Comparison of ENCODE assay signal across 22 cellular contexts in the genomic region with DNA sequence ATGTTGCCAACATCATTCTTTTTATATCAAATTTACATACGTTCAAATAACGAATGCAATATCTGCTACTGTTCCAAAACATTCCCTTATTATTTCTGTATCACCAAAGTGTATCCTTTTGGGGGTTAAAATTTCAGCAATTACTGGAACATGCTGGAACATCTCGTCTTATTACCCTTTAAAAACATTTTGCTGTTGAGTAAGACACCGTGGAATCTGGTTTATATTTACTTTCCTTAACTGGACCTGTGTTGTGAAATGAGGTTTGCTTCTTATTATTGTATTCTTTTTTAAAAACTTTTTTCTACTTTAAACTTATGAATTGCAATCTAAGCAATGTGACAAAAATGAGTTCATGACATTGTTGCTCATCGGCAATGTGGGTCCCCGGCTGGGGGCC.
"Had no signal": no experiment of that assay in that cellular context is flagged by ENCODE, and none has a peak within 500 bp of the region (broad histone marks: within the 10 kb centered on the region; RNA-seq: fewer than 3 reads in every experiment).

No MANE protein-coding gene starts in this region.

- H3K9me3 ChIP-seq: breast epithelium, gastrocnemius medialis, ovary, spleen, testis, transverse colon had no signal

- H3K4me1 ChIP-seq: breast epithelium, gastrocnemius medialis, spleen, testis had no signal

- H3K4me3 ChIP-seq: breast epithelium, coronary artery, gastrocnemius medialis, hepatocyte, ovary, spleen, testis, transverse colon had no signal

- ATAC-seq: effector memory CD8-positive, alpha-beta T cell; left cardiac atrium; left ventricle myocardium superior; naive thymus-derived CD4-positive, alpha-beta T cell; T-cell had no signal

- H3K27me3 ChIP-seq: breast epithelium, gastrocnemius medialis, hepatocyte, ovary, spleen, testis, transverse colon had no signal

- H3K36me3 ChIP-seq: breast epithelium, gastrocnemius medialis, ovary, spleen, transverse colon had no signal

- DNase-seq: activated B cell treated with CpG ODN at 0.5 μM for 24 hours; activated gamma-delta T cell; activated naive CD4-positive, alpha-beta T cell treated with anti-CD3 and anti-CD28 coated beads, Interleukin-2, amount 10 ng/mL, durations not matched to agents 7 days and 5 days; activated naive CD8-positive, alpha-beta T cell treated with anti-CD3 and anti-CD28 coated beads, Interleukin-2, amount 10 ng/mL, durations not matched to agents 7 days and 5 days; activated T-cell treated with anti-CD3 and anti-CD28 coated beads for 4 hours; amygdala; effector memory CD8-positive, alpha-beta T cell; gastrocnemius medialis; left cardiac atrium; left ventricle myocardium superior; midbrain; naive thymus-derived CD4-positive, alpha-beta T cell; ovary; retina; spleen; stimulated activated naive CD4-positive, alpha-beta T cell treated with Interleukin-2 at 50 U/mL for 16 hours; T-cell; testis; transverse colon had no signal
